17 cellular contexts compared by ENCODE assay signal in the genomic region with DNA sequence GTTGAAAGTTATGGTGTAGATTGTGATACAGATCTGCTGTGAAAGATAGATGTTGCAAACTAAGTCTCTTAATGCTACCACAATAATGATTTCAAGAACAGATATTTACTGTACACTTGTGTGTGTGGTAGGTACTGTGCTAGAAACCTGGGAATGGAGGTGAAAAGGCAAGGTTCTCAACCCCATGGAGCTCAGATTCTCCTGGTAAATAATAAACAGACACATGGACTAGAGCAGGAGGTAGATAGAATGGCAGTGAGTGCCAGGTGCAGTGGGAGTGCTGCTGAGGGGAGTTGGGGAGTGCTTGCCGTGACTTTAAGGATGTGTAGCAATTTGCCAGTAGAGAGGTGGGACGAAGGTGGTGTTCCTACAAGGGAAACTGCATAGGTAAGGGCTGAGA. TPM values are rescaled to one million over a fixed set of nuclear protein-coding genes. Genes with fewer than 3 reads are reported as not detected.
A peak's percentile ranks its signal among the peaks of the same experiment; 100 is the strongest.
DNase-seq lines count a peak whose midpoint lies in the region; ATAC-seq and TF ChIP-seq lines count a peak whose summit lies in the region.
"Had no signal": no experiment of that assay in that cellular context is flagged by ENCODE, and none has a peak within 500 bp of the region (broad histone marks: within the 10 kb centered on the region; RNA-seq: fewer than 3 reads in every experiment).

No MANE protein-coding gene starts in this region.

- no peaks in the 10 kb centered on the region for H3K36me3 Mint-ChIP-seq in naive thymus-derived CD8-positive, alpha-beta T cell
- H3K36me3 Mint-ChIP-seq: CD14-positive monocyte, IgD-negative memory B cell had no signal

- H2AFZ ChIP-seq in hepatocyte, result no peak overlapping the region
- no peak overlapping the region for H2AFZ ChIP-seq in trophoblast cell (ENCODE audit: insufficient read depth, low read length, poor library complexity)

- H3K9ac ChIP-seq in trophoblast cell (ENCODE audit: low read length), result no peak overlapping the region

- peak; percentile 44 for DNase-seq in NCI-H510A treated with DMSO at 0.1 percent for 48 hours (lab: John Stamatoyannopoulos, UW)
- no peak for DNase-seq in NCI-H510A (lab: John Stamatoyannopoulos, UW)
- no peak for DNase-seq in hepatocyte (ENCODE audit: low spot score)
- no peak for DNase-seq in trophoblast cell
- no peak for DNase-seq in GM13976 (ENCODE audit: low spot score)
- DNase-seq in HK-2 (ENCODE audit: unreplicated experiment), result no peak
- no peak for DNase-seq in naive thymus-derived CD8-positive, alpha-beta T cell
- DNase-seq: Calu3, HFFc6, NCI-H1417, NCI-H2029, NCI-H2227 treated with DMSO at 0.1 percent for 48 hours, PC-3 had no signal

- H4K8ac ChIP-seq in trophoblast cell (ENCODE audit: low read depth, low read length), result no peak overlapping the region

- H3K4ac ChIP-seq in trophoblast cell (ENCODE audit: low read depth, low read length), result no peak overlapping the region

- no peaks in the 10 kb centered on the region for H3K9me3 Mint-ChIP-seq in naive thymus-derived CD8-positive, alpha-beta T cell
- H3K9me3 Mint-ChIP-seq: CD14-positive monocyte, HFFc6, IgD-negative memory B cell had no signal

- no peak overlapping the region for H2AK5ac ChIP-seq in trophoblast cell (ENCODE audit: low read length)

- peak overlapping the region; percentile 20 for H3K23ac ChIP-seq in trophoblast cell (ENCODE audit: low read length)

- peaks cover 5% of the 10 kb centered on the region for H4K20me1 ChIP-seq in hepatocyte (ENCODE audit: insufficient read depth, poor library complexity, severe bottlenecking)

- H4K91ac ChIP-seq in trophoblast cell (ENCODE audit: low read depth, low read length), result no peak overlapping the region

- H3K9me3 ChIP-seq in hepatocyte (ENCODE audit: low read depth) (no peaks in the 10 kb centered on the region), trophoblast cell (ENCODE audit: insufficient read depth, low read depth, low read length) (no peaks in the 10 kb centered on the region)
- H3K9me3 ChIP-seq: SJSA1 had no signal

- no peak overlapping the region for H2BK12ac ChIP-seq in trophoblast cell (ENCODE audit: low read length)

- H3K4me1 Mint-ChIP-seq in naive thymus-derived CD8-positive, alpha-beta T cell, result peaks cover 30 to 78% (median 58%) of the 10 kb centered on the region in 4 donors

- H3K27ac ChIP-seq in hepatocyte, result no peak overlapping the region
- H3K27ac ChIP-seq in trophoblast cell (ENCODE audit: low read depth, low read length), result no peak overlapping the region
- H3K27ac ChIP-seq: SJSA1 had no signal

- no peak overlapping the region for H3K18ac ChIP-seq in trophoblast cell (ENCODE audit: low read length)

- H4K12ac ChIP-seq in trophoblast cell (ENCODE audit: low read depth, low read length), result no peak overlapping the region

- H2BK120ac ChIP-seq in trophoblast cell (ENCODE audit: insufficient read depth, low read length, poor library complexity), result no peak overlapping the region

- peak overlapping the region in 2 of 10 donors; percentile 18 to 30 for H3K27ac Mint-ChIP-seq in naive thymus-derived CD8-positive, alpha-beta T cell
- H3K27ac Mint-ChIP-seq: HFFc6, IgD-negative memory B cell had no signal

- POLR2A ChIA-PET in naive thymus-derived CD8-positive, alpha-beta T cell (lab: Charles Lee), result no interaction called here

- H3K4me2 ChIP-seq in hepatocyte (peak overlapping the region; percentile 19), trophoblast cell (ENCODE audit: low read length) (no peak overlapping the region)

- H3K4me1 ChIP-seq in hepatocyte (ENCODE audit: insufficient read depth) (peaks cover 32% of the 10 kb centered on the region), trophoblast cell (ENCODE audit: control insufficient read depth in 1 of 2, insufficient read depth in 2 of 2, low read length in 2 of 2) (peaks cover 5 to 11% of the 10 kb centered on the region in 2 experiments)

- no peak for ATAC-seq in HG03378 (IDR thresholded peaks at IDR 0.05; ENCODE audit: unreplicated experiment)
- no peak for ATAC-seq in naive thymus-derived CD8-positive, alpha-beta T cell
- ATAC-seq: PC-3 had no signal

- no peaks in the 10 kb centered on the region for H3K27me3 Mint-ChIP-seq in naive thymus-derived CD8-positive, alpha-beta T cell
- H3K27me3 Mint-ChIP-seq: IgD-negative memory B cell had no signal

- H3K79me1 ChIP-seq in trophoblast cell (ENCODE audit: low read length), result no peaks in the 10 kb centered on the region

- no peak overlapping the region for H3K4me3 Mint-ChIP-seq in naive thymus-derived CD8-positive, alpha-beta T cell
- H3K4me3 Mint-ChIP-seq: CD14-positive monocyte, HFFc6, IgD-negative memory B cell had no signal

- TF ChIP-seq CTCF in hepatocyte (IDR thresholded peaks at IDR 0.05; ENCODE audit: poor library complexity), result no peak
- no peak for TF ChIP-seq CTCF in GM13976 (IDR thresholded peaks at IDR 0.05; ENCODE audit: borderline replicate concordance, control extremely low read depth, extremely low read depth, insufficient read depth, missing control alignments)

- no peak overlapping the region for H2BK5ac ChIP-seq in trophoblast cell (ENCODE audit: low read depth, low read length, poor library complexity)

- H3K36me3 ChIP-seq in hepatocyte (replicated peaks; ENCODE audit: insufficient read depth, low read depth) (no peaks in the 10 kb centered on the region), trophoblast cell (ENCODE audit: control insufficient read depth in 1 of 2, insufficient read depth in 2 of 2, low read length in 2 of 2) (no peaks in the 10 kb centered on the region)
- H3K36me3 ChIP-seq: SJSA1 had no signal

- no peak overlapping the region for H3K4me3 ChIP-seq in hepatocyte
- H3K4me3 ChIP-seq in trophoblast cell (ENCODE audit: low read depth, low read length), result no peak overlapping the region
- H3K4me3 ChIP-seq: SJSA1 had no signal

- H3K27me3 ChIP-seq in hepatocyte (no peaks in the 10 kb centered on the region), trophoblast cell (ENCODE audit: insufficient read depth, low read length) (no peaks in the 10 kb centered on the region)
- H3K27me3 ChIP-seq: SJSA1 had no signal

- peaks cover 94% of the 10 kb centered on the region for H3K79me2 ChIP-seq in hepatocyte
- peaks cover 2% of the 10 kb centered on the region for H3K79me2 ChIP-seq in trophoblast cell (ENCODE audit: control insufficient read depth, insufficient read depth, low read length, poor library complexity)

- no peak overlapping the region for H3K14ac ChIP-seq in trophoblast cell (ENCODE audit: low read length)

- H3K9me2 ChIP-seq in hepatocyte (replicated peaks; ENCODE audit: insufficient read depth), result no peaks in the 10 kb centered on the region

- in situ Hi-C loops in GM13976 (cut with MboI; ENCODE audit: low sequenced_read_pairs, unreplicated experiment), result no loop called here

- WGBS in hepatocyte (ENCODE audit: low lambda C conversion rate, missing lambda C conversion rate), result 75% methylated on average over 2 of the region's 2 CpGs
- WGBS in trophoblast cell (ENCODE audit: extremely low coverage, insufficient coverage, insufficient read length), result no CpG with 5 or more reads among the region's 2 CpGs

RNA-seq across cellular contexts. Expression of gene MRTFB, which starts 34.9 kb away (rescaled TPM):
- 21.2 and 27.9 TPM in 2 replicates for total RNA-seq in hepatocyte
- polyA plus RNA-seq in hepatocyte, result 10.9 and 17.2 TPM in 2 replicates
- 16.1 and 17.0 TPM in 2 replicates for polyA plus RNA-seq in trophoblast cell (2013)
- total RNA-seq in naive thymus-derived CD8-positive, alpha-beta T cell, result 10 to 100 TPM; 21.5 to 23.3 TPM
- polyA plus RNA-seq in naive thymus-derived CD8-positive, alpha-beta T cell, result 1 to 10 TPM; 2.5 to 6.4 (median 4.6) TPM
